8 cellular contexts compared by ENCODE assay signal in genomic region chr9:122346478-122347347, GRCh38. TPM values are rescaled to one million over a fixed set of nuclear protein-coding genes. Genes with fewer than 3 reads are reported as not detected.
DNase-seq lines count a peak whose midpoint lies in the region; ATAC-seq and TF ChIP-seq lines count a peak whose summit lies in the region.

No MANE protein-coding gene starts in this region.

- no TSS peak for BruUV-seq in HCT116 (replicated peaks; lab: Mats Ljungman, UMichigan)

- H3K4me1 ChIP-seq in HCT116 (ENCODE audit: control insufficient read depth in 1 of 2, insufficient read depth in 2 of 2, low read length in 2 of 2) (peaks cover 3 to 13% of the 10 kb centered on the region in 2 experiments; a peak in 3 of 4 replicates), heart right ventricle (peaks cover 7 to 25% (median 21%) of the 10 kb centered on the region in 9 donors)

- H3K4me1 Mint-ChIP-seq in activated naive CD4-positive, alpha-beta T cell treated with anti-CD3 and anti-CD28 coated beads for 36 hours (ENCODE audit: low read depth) = peaks cover 2% of the 10 kb centered on the region
- H3K4me1 Mint-ChIP-seq in progenitor cell of endocrine pancreas (ENCODE audit: low read depth) = no peaks in the 10 kb centered on the region

- no peak overlapping the region for H3K27ac Mint-ChIP-seq in activated naive CD4-positive, alpha-beta T cell treated with anti-CD3 and anti-CD28 coated beads for 36 hours
- H3K27ac Mint-ChIP-seq in progenitor cell of endocrine pancreas = peak overlapping the region; percentile 69

- TF ChIP-seq CTCF in HCT116 (IDR thresholded peaks at IDR 0.05 in 2 of 3, conservative IDR thresholded peaks at IDR 0.05 in 1 of 3; ENCODE audit: borderline replicate concordance in 1 of 3, insufficient read depth in 1 of 3, low read depth in 2 of 3, low read length in 2 of 3) = no peak
- peak in 1 of 9 donors; percentile 5 for TF ChIP-seq CTCF in heart right ventricle (IDR thresholded peaks at IDR 0.05)
- no peak for TF ChIP-seq CTCF in progenitor cell of endocrine pancreas (IDR thresholded peaks at IDR 0.05; ENCODE audit: unreplicated experiment)

- no peaks in the 10 kb centered on the region for H3K9me2 ChIP-seq in HCT116 (ENCODE audit: insufficient read depth)

- no peaks in the 10 kb centered on the region for H3K9me3 Mint-ChIP-seq in activated naive CD4-positive, alpha-beta T cell treated with anti-CD3 and anti-CD28 coated beads for 36 hours
- no peaks in the 10 kb centered on the region for H3K9me3 Mint-ChIP-seq in progenitor cell of endocrine pancreas (ENCODE audit: low read depth)

- no peaks in the 10 kb centered on the region for H3K36me3 ChIP-seq in HCT116 (ENCODE audit: control insufficient read depth in 1 of 2, insufficient read depth in 2 of 2, low read length in 2 of 2)
- no peaks in the 10 kb centered on the region for H3K36me3 ChIP-seq in heart right ventricle

- CTCF ChIA-PET in HCT116 (lab: Charles Lee) = interaction anchor here (1.0 to 4.0 kb wide), 3 partner anchors 222 to 248 kb away, joined by 3 to 25 read pairs (median 5); no protein-coding TSS in a partner anchor
- CTCF ChIA-PET in activated naive CD4-positive, alpha-beta T cell treated with anti-CD3 and anti-CD28 coated beads for 36 hours (lab: Charles Lee) = interaction anchor here (0.8 to 3.0 kb wide), 6 partner anchors 219 to 248 kb away, joined by 3 to 16 read pairs (median 8); no protein-coding TSS in a partner anchor

- no peaks in the 10 kb centered on the region for H3K79me2 ChIP-seq in HCT116 (ENCODE audit: insufficient read depth, low read length)

- H2AFZ ChIP-seq in HCT116 (ENCODE audit: low read depth, low read length, poor library complexity, severe bottlenecking) = peak overlapping the region; percentile 96

- no peaks in the 10 kb centered on the region for H4K20me1 ChIP-seq in HCT116 (ENCODE audit: insufficient read depth)

- H3K36me3 Mint-ChIP-seq in activated naive CD4-positive, alpha-beta T cell treated with anti-CD3 and anti-CD28 coated beads for 36 hours (ENCODE audit: low read depth) = no peaks in the 10 kb centered on the region
- H3K36me3 Mint-ChIP-seq in progenitor cell of endocrine pancreas (ENCODE audit: insufficient read depth) = no peaks in the 10 kb centered on the region

- ATAC-seq in HCT116 (peak; percentile 59), heart right ventricle (peak; percentile 70 to 83 (median 77)), GM19455 (IDR thresholded peaks at IDR 0.05; ENCODE audit: unreplicated experiment) (no peak)

- DNase-seq in AG08396 (ENCODE audit: low spot score) (peak; percentile 72), HCT116 (ENCODE audit: low read depth, low spot score) (no peak), heart right ventricle (peak; percentile 58 to 70), progenitor cell of endocrine pancreas (ENCODE audit: low spot score, unreplicated experiment) (peak; percentile 19), kidney glomerular epithelial cell (lab: John Stamatoyannopoulos, UW) (no peak), NCI-H2171 treated with DMSO at 0.1 percent for 48 hours (lab: John Stamatoyannopoulos, UW) (no peak)
- no peak for DNase-seq in activated naive CD4-positive, alpha-beta T cell treated with anti-CD3 and anti-CD28 coated beads for 36 hours

- no peak for TF ChIP-seq POLR2A in HCT116 (IDR thresholded peaks at IDR 0.05; ENCODE audit: borderline replicate concordance, extremely low read depth, insufficient read depth, insufficient read length)

- peak overlapping the region; percentile 62 for H3K9ac ChIP-seq in HCT116 (ENCODE audit: low read length)

- TF ChIP-seq RAD21 in HCT116 (IDR thresholded peaks at IDR 0.05; ENCODE audit: low read depth) = no peak

- H3K4me2 ChIP-seq in HCT116 (ENCODE audit: low read length) = peak overlapping the region; percentile 99

- POLR2A ChIA-PET in HCT116 (lab: Charles Lee) = no interaction called here

- no peaks in the 10 kb centered on the region for H3K9me3 ChIP-seq in HCT116 (ENCODE audit: control insufficient read depth in 1 of 2, insufficient read depth in 1 of 2, low read depth in 1 of 2, low read length in 2 of 2)
- H3K9me3 ChIP-seq in heart right ventricle = no peaks in the 10 kb centered on the region

- H3K4me3 ChIP-seq in HCT116 (replicated peaks in 1 of 2; ENCODE audit: low read depth in 1 of 2, low read length in 2 of 2) (peak overlapping the region; percentile 44 to 70), heart right ventricle (peak overlapping the region in 9 of 10 donors; percentile 35 to 65 (median 57))

- H3K27me3 ChIP-seq in HCT116 (ENCODE audit: insufficient read depth, low read length) (no peaks in the 10 kb centered on the region), heart right ventricle (peaks cover 0 to 14% (median 0%) of the 10 kb centered on the region in 7 donors)

- peak overlapping the region; percentile 63 for H3K4me3 Mint-ChIP-seq in activated naive CD4-positive, alpha-beta T cell treated with anti-CD3 and anti-CD28 coated beads for 36 hours
- peak overlapping the region; percentile 77 for H3K4me3 Mint-ChIP-seq in progenitor cell of endocrine pancreas (ENCODE audit: low read depth)

- H3K27me3 Mint-ChIP-seq in activated naive CD4-positive, alpha-beta T cell treated with anti-CD3 and anti-CD28 coated beads for 36 hours (ENCODE audit: low read depth) = peaks cover 40% of the 10 kb centered on the region
- H3K27me3 Mint-ChIP-seq in progenitor cell of endocrine pancreas = peaks cover 54% of the 10 kb centered on the region

- RAD21 ChIA-PET in HCT116 (lab: Charles Lee; ENCODE audit: low non-redundant PET in 1 of 2, low total read pairs in 2 of 2, uncharacterized antibody in 2 of 2, unreplicated experiment in 2 of 2) = interaction anchor here (0.8 to 1.6 kb wide), 4 partner anchors 222 to 251 kb away, joined by 3 to 4 read pairs (median 3); no protein-coding TSS in a partner anchor

- WGBS in heart right ventricle, 2 donors = 2 to 4% methylated on average over 90 of the region's 90 CpGs

- H3K27ac ChIP-seq in HCT116 (ENCODE audit: low read depth, low read length) = peak overlapping the region; percentile 20; the same call in 1 of the 2 replicates
- H3K27ac ChIP-seq in heart right ventricle = peak overlapping the region; percentile 60 to 87 (median 78)

- intact Hi-C loops in HCT116 (cut with micrococcal nuclease) (no loop called here), heart right ventricle (cut with DNase I) (loop anchor here in 5 of 10 donors (5.0 to 10.0 kb wide), 3 partner anchors 82 to 122 kb away; partner anchors contain the start of genes MRRF (in 5 of the 5), RBM18 (in 5 of the 5) and LHX6 (in 1 of the 5))
- intact Hi-C loops in activated naive CD4-positive, alpha-beta T cell treated with anti-CD3 and anti-CD28 coated beads for 36 hours (cut with micrococcal nuclease) = loop anchor here (1.0 to 10.0 kb wide), 2 partner anchors 81 to 468 kb away; no protein-coding TSS in a partner anchor

TF ChIP-seq in HCT116, 20 proteins besides CTCF, POLR2A, EP300 and RAD21:
- no peak for TF ChIP-seq YY1 (IDR thresholded peaks at IDR 0.05; ENCODE audit: extremely low read depth, insufficient replicate concordance, low read depth, low read length)
- TF ChIP-seq TCF7L2 (IDR thresholded peaks at IDR 0.05; ENCODE audit: borderline replicate concordance, extremely low read depth, insufficient read depth, insufficient read length) = peak; percentile 9
- TF ChIP-seq ELF1 (IDR thresholded peaks at IDR 0.05; ENCODE audit: borderline replicate concordance, low read depth) = no peak
- peak; percentile 60 for TF ChIP-seq ZFX (IDR thresholded peaks at IDR 0.05)
- no peak for TF ChIP-seq REST (IDR thresholded peaks at IDR 0.05; ENCODE audit: low read depth)
- no peak for TF ChIP-seq SP1 (IDR thresholded peaks at IDR 0.05; ENCODE audit: low read depth)

RNA-seq across cellular contexts. Expression of gene PTGS1, which starts 24.1 kb away (rescaled TPM):
- total RNA-seq in HCT116 (2021; ENCODE audit: unreplicated experiment) (3.5 TPM), heart right ventricle (10 to 100 TPM in 1 of 10 donors, 1 to 10 TPM in 9; 1.1 to 15.6 (median 4.0) TPM), progenitor cell of endocrine pancreas (0.07 and 0.22 TPM in 2 replicates)
- polyA plus RNA-seq in HCT116 (2012) = 4.6 and 4.7 TPM in 2 replicates
- total RNA-seq in activated naive CD4-positive, alpha-beta T cell treated with anti-CD3 and anti-CD28 coated beads for 36 hours = not detected
- 1 to 10 TPM in 1 of 2 donors, under 1 TPM in 1; 0.95 to 2.9 TPM for polyA plus RNA-seq in heart right ventricle

Comparison
In these comparisons a context has a peak if more than half of its experiments do, and no peak if none do; other contexts are left out.
1. DNase-seq: peak in AG08396 (single experiment), heart right ventricle (2 of 2) and progenitor cell of endocrine pancreas (single experiment); none in HCT116 (single experiment), activated naive CD4-positive, alpha-beta T cell treated with anti-CD3 and anti-CD28 coated beads for 36 hours (single experiment), kidney glomerular epithelial cell (single experiment) and NCI-H2171 treated with DMSO at 0.1 percent for 48 hours (single experiment).